ENCODE assay signal across 8 cellular contexts in the genomic region with DNA sequence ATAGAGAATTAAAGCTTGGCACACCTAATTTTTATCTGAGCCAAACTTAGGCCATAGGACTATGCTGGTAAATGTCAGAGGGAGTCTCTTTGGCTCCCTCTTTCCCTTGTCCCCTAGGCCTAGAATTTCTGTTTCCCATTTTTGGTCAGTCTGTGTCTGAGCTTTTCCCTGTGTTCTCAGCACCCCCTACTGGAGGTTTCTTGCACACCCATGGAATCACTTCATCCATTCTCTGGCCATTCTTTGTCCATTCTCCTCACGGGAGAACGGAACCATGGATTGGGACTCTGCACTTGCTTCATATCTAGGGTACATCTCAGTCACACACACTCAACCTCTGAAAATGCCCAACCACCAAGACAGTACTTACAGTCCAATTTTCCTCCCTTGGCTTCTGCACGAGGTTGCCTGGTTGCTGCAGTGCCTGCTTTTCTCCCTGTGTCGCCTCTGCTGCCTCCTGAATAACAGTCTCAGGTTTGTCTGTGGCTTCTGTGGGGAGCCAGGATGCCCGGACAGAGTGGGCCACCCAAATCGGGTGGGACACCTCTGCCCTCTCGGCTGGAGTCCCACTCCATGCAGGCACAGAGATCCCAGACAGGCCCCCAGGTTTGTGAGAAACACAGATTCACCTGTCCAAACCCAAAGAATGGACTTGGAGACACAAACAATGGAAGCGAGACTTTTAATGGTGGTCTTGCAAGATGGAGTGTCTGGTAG.
DNase-seq lines count a peak whose midpoint lies in the region; ATAC-seq and TF ChIP-seq lines count a peak whose summit lies in the region.

No MANE protein-coding gene starts in this region.

- no peak overlapping the region for H3K9ac ChIP-seq in adipocyte (ENCODE audit: low read length)

- H3K4me1 ChIP-seq in adipocyte (ENCODE audit: control insufficient read depth, insufficient read depth, low read length) = no peaks in the 10 kb centered on the region

- no peaks in the 10 kb centered on the region for H3K27me3 ChIP-seq in adipocyte (replicated peaks; ENCODE audit: control insufficient read depth, insufficient read depth, low read length)

- TF ChIP-seq CTCF in LNCAP (IDR thresholded peaks at IDR 0.05) = peak; percentile 79

- no peaks in the 10 kb centered on the region for H3K9me3 ChIP-seq in adipocyte (ENCODE audit: control insufficient read depth, low read length)

- DNase-seq in SIG-M5 treated with dmso at 0.1 percent for 504 hours (lab: John Stamatoyannopoulos, UW; ENCODE audit: unreplicated experiment) (peak; percentile 20), SIG-M5 (lab: John Stamatoyannopoulos, UW) (no peak), adipocyte (ENCODE audit: low read depth) (peak; percentile 67), iPS DF 19.7 (ENCODE audit: low read depth, low spot score) (peak; percentile 28)
- DNase-seq in stimulated activated CD4-positive, alpha-beta T cell treated with anti-CD3 and anti-CD28 coated beads, Interleukin-12 subunit alpha, Interleukin-12 subunit beta, amount 100 ng/mL, for 48 hours (ENCODE audit: low read depth in 2 of 3, low spot score in 1 of 3) = peak in 2 of 3 donors; percentile 6 to 32

- no peak overlapping the region for H3K4me3 ChIP-seq in adipocyte (ENCODE audit: low read length)

- no peaks in the 10 kb centered on the region for H3K36me3 ChIP-seq in adipocyte (ENCODE audit: control insufficient read depth, insufficient read depth, low read length, severe bottlenecking)

- ATAC-seq in HG03108 (IDR thresholded peaks at IDR 0.05; ENCODE audit: unreplicated experiment) = no peak
- no peak for ATAC-seq in GM18520 (IDR thresholded peaks at IDR 0.05; ENCODE audit: unreplicated experiment)
